Comparison of ENCODE assay signal across 8 cellular contexts in genomic region chr5:134227259-134227658, GRCh38. TPM values are rescaled to one million over a fixed set of nuclear protein-coding genes. Genes with fewer than 3 reads are reported as not detected.
A peak's percentile ranks its signal among the peaks of the same experiment; 100 is the strongest.
DNase-seq lines count a peak whose midpoint lies in the region; ATAC-seq and TF ChIP-seq lines count a peak whose summit lies in the region.

No MANE protein-coding gene starts in this region.

- H3K9ac ChIP-seq in SU-DHL-6 (ENCODE audit: low read length) = peak overlapping the region; percentile 100

- H3K9me3 Mint-ChIP-seq in naive thymus-derived CD8-positive, alpha-beta T cell = no peaks in the 10 kb centered on the region

- peaks cover 19 to 48% (median 39%) of the 10 kb centered on the region in 4 donors for H3K4me1 Mint-ChIP-seq in naive thymus-derived CD8-positive, alpha-beta T cell

- H3K27ac ChIP-seq in heart right ventricle (peak overlapping the region in 9 of 10 donors; percentile 95 to 100 (median 99)), SU-DHL-6 (ENCODE audit: low read depth, low read length) (no peak overlapping the region)

- H3K27me3 ChIP-seq in heart right ventricle = no peaks in the 10 kb centered on the region
- no peaks in the 10 kb centered on the region for H3K27me3 ChIP-seq in SU-DHL-6 (ENCODE audit: low read length)

- H3K4me3 ChIP-seq in heart right ventricle (peak overlapping the region in 8 of 10 donors; percentile 74 to 99 (median 88)), SU-DHL-6 (ENCODE audit: insufficient read depth, low read length, poor library complexity, severe bottlenecking) (peak overlapping the region; percentile 61), epithelial cell of esophagus (ENCODE audit: low read length) (peak overlapping the region; percentile 90)

- peak in 1 of 8 donors; percentile 31 for ATAC-seq in heart right ventricle
- ATAC-seq in Right ventricle myocardium superior (ENCODE audit: poor library complexity) = no peak
- ATAC-seq in naive thymus-derived CD8-positive, alpha-beta T cell = no peak
- no peak for ATAC-seq in HG02571 (IDR thresholded peaks at IDR 0.05; ENCODE audit: unreplicated experiment)
- no peak for ATAC-seq in HG02973 (IDR thresholded peaks at IDR 0.05; ENCODE audit: unreplicated experiment)
- no peak for ATAC-seq in GM21576 (IDR thresholded peaks at IDR 0.05; ENCODE audit: unreplicated experiment)

- H3K36me3 Mint-ChIP-seq in naive thymus-derived CD8-positive, alpha-beta T cell = peaks cover 0 to 15% (median 0%) of the 10 kb centered on the region in 3 donors

- DNase-seq in heart right ventricle = peak in 1 of 2 donors; percentile 43
- DNase-seq in Right ventricle myocardium superior = no peak
- DNase-seq in epithelial cell of esophagus (ENCODE audit: low read depth) = peak; percentile 80
- DNase-seq in naive thymus-derived CD8-positive, alpha-beta T cell = peak in 1 of 10 donors; percentile 5

- 38 to 45% methylated on average over 5 of the region's 5 CpGs for WGBS in heart right ventricle, 2 donors

- TF ChIP-seq CTCF in heart right ventricle (IDR thresholded peaks at IDR 0.05) = peak in 1 of 9 donors; percentile 17
- no peak for TF ChIP-seq CTCF in SU-DHL-6 (IDR thresholded peaks at IDR 0.05; ENCODE audit: insufficient read depth, low read length, poor library complexity, severe bottlenecking)
- peak; percentile 32 for TF ChIP-seq CTCF in epithelial cell of esophagus (IDR thresholded peaks at IDR 0.05; ENCODE audit: insufficient read depth, low read depth, low read length, missing control alignments)

- peaks cover 0 to 3% (median 0%) of the 10 kb centered on the region in 5 donors for H3K27me3 Mint-ChIP-seq in naive thymus-derived CD8-positive, alpha-beta T cell

- H3K4me1 ChIP-seq in heart right ventricle = peaks cover 0 to 53% (median 39%) of the 10 kb centered on the region in 9 donors

- peak overlapping the region; percentile 88 to 100 (median 96) for H3K4me3 Mint-ChIP-seq in naive thymus-derived CD8-positive, alpha-beta T cell

- H3K9me2 ChIP-seq in SU-DHL-6 (replicated peaks; ENCODE audit: insufficient read depth, low read length) = no peaks in the 10 kb centered on the region

- peak overlapping the region; percentile 92 to 99 (median 98) for H3K27ac Mint-ChIP-seq in naive thymus-derived CD8-positive, alpha-beta T cell

- no peak overlapping the region for H2AFZ ChIP-seq in SU-DHL-6 (ENCODE audit: low read depth, low read length, severe bottlenecking)

- H4K20me1 ChIP-seq in SU-DHL-6 (ENCODE audit: low read depth, low read length) = peaks cover 27% of the 10 kb centered on the region

- H3K36me3 ChIP-seq in heart right ventricle (no peaks in the 10 kb centered on the region), SU-DHL-6 (ENCODE audit: low read length) (peaks cover 16% of the 10 kb centered on the region)

- POLR2A ChIA-PET in naive thymus-derived CD8-positive, alpha-beta T cell (lab: Charles Lee) = interaction anchor here (0.7 to 3.7 kb wide), 12 partner anchors 9 to 1176 kb away, joined by 3 to 66 read pairs (median 10); partner anchors contain the start of genes CDKL3, CDKN2AIPNL, HSPA4 and SKP1

- intact Hi-C loops in heart right ventricle (cut with DNase I) (loop anchor here in 2 of 10 donors (5.0 kb wide), 2 partner anchors 35 to 50 kb away; partner anchors contain the start of gene SKP1 (in 1 of the 2)), Right ventricle myocardium superior (cut with DNase I) (no loop called here)

- H3K4me2 ChIP-seq in SU-DHL-6 (ENCODE audit: low read depth, low read length, poor library complexity, severe bottlenecking) = peak overlapping the region; percentile 65

- H3K9me3 ChIP-seq in heart right ventricle (no peaks in the 10 kb centered on the region), SU-DHL-6 (ENCODE audit: insufficient read depth, low read length) (no peaks in the 10 kb centered on the region)

- H3F3A ChIP-seq in SU-DHL-6 (ENCODE audit: insufficient read depth) = peaks cover 8% of the 10 kb centered on the region; the same call in 1 of the 2 replicates

- peaks cover 36% of the 10 kb centered on the region for H3K79me2 ChIP-seq in SU-DHL-6 (ENCODE audit: insufficient read depth, low read length)

RNA-seq across cellular contexts. Expression of gene PPP2CA, which starts 1.4 kb away (rescaled TPM):
- total RNA-seq in heart right ventricle (100 to 1,000 TPM; 136 to 249 (median 184) TPM), Right ventricle myocardium superior (135 TPM)
- 100 to 1,000 TPM in 1 of 2 donors, 10 to 100 TPM in 1; 47.1 to 100 TPM for polyA plus RNA-seq in heart right ventricle
- 100 to 1,000 TPM; 100 to 107 TPM for total RNA-seq in naive thymus-derived CD8-positive, alpha-beta T cell
- 100 to 1,000 TPM; 185 to 192 (median 191) TPM for polyA plus RNA-seq in naive thymus-derived CD8-positive, alpha-beta T cell

RNA-seq across cellular contexts. Expression of gene SKP1, which starts 50.5 kb away (rescaled TPM):
- total RNA-seq in heart right ventricle (100 to 1,000 TPM; 424 to 543 (median 483) TPM), Right ventricle myocardium superior (424 TPM)
- polyA plus RNA-seq in heart right ventricle = 100 to 1,000 TPM in 1 of 2 donors, 10 to 100 TPM in 1; 65.2 to 675 TPM
- 100 to 1,000 TPM; 250 to 262 TPM for total RNA-seq in naive thymus-derived CD8-positive, alpha-beta T cell
- polyA plus RNA-seq in naive thymus-derived CD8-positive, alpha-beta T cell = 1,000 to 10,000 TPM; 1,138 to 1,312 (median 1,209) TPM
